14 cellular contexts compared by ENCODE assay signal in genomic region chr3:122773856-122774535, GRCh38. TPM values are rescaled to one million over a fixed set of nuclear protein-coding genes. Genes with fewer than 3 reads are reported as not detected.
DNase-seq lines count a peak whose midpoint lies in the region; ATAC-seq and TF ChIP-seq lines count a peak whose summit lies in the region.
"Had no signal": no experiment of that assay in that cellular context is flagged by ENCODE, and none has a peak within 500 bp of the region (broad histone marks: within the 10 kb centered on the region; RNA-seq: fewer than 3 reads in every experiment).

No MANE protein-coding gene starts in this region.

- ATAC-seq in GM19438 (IDR thresholded peaks at IDR 0.05; ENCODE audit: low read depth, unreplicated experiment) = peak; percentile 63
- ATAC-seq in HG03108 (IDR thresholded peaks at IDR 0.05; ENCODE audit: unreplicated experiment) = peak; percentile 66
- ATAC-seq in left lung = peak; percentile 68
- ATAC-seq: natural killer cell had no signal

- intact Hi-C loops in left lung (cut with DNase I) = no loop called here
- intact Hi-C loops in ovary (cut with DNase I) = no loop called here

- no peak for TF ChIP-seq EP300 in ovary (IDR thresholded peaks at IDR 0.05)

- H3K27ac ChIP-seq in left lung (peak overlapping the region; percentile 1 to 26), ovary (no peak overlapping the region)
- H3K27ac ChIP-seq: uterus had no signal

- 71 to 82% (median 74%) methylated on average over 3 of the region's 3 CpGs for WGBS in ovary, 3 donors

- DNase-seq in GM06990 (ENCODE audit: extremely low read depth, insufficient read length) = peak; percentile 15
- DNase-seq in left lung = no peak
- DNase-seq in DMS114 treated with DMSO at 0.1 percent for 48 hours (lab: John Stamatoyannopoulos, UW; ENCODE audit: unreplicated experiment) = no peak
- no peak for DNase-seq in GM19238 (ENCODE audit: insufficient read length, low spot score)
- DNase-seq in activated CD8-positive, alpha-beta memory T cell treated with anti-CD3 and anti-CD28 coated beads, Interleukin-2, amount 50 U/mL, for 4 hours = no peak
- DNase-seq in ovary = no peak
- DNase-seq: cerebellar nuclear complex, natural killer cell, NCI-H2107, Peyer's patch, uterus had no signal

- H3K27me3 ChIP-seq in GM06990 (replicated peaks; ENCODE audit: control insufficient read depth, insufficient read depth, low read length) (no peaks in the 10 kb centered on the region), left lung (no peaks in the 10 kb centered on the region), ovary (no peaks in the 10 kb centered on the region)
- H3K27me3 ChIP-seq: Peyer's patch, uterus had no signal

- peaks cover 0 to 23% of the 10 kb centered on the region in 2 donors for H3K4me1 ChIP-seq in left lung
- H3K4me1 ChIP-seq in ovary (ENCODE audit: insufficient read depth) = no peaks in the 10 kb centered on the region
- H3K4me1 ChIP-seq: Peyer's patch, uterus had no signal

- H3K36me3 ChIP-seq in GM06990 (ENCODE audit: control insufficient read depth, insufficient read depth, low read length) = no peaks in the 10 kb centered on the region
- H3K36me3 ChIP-seq in left lung = no peaks in the 10 kb centered on the region
- no peaks in the 10 kb centered on the region for H3K36me3 ChIP-seq in ovary
- H3K36me3 ChIP-seq: uterus had no signal

- H3K9me3 ChIP-seq in left lung (no peaks in the 10 kb centered on the region), ovary (no peaks in the 10 kb centered on the region)
- H3K9me3 ChIP-seq: Peyer's patch, uterus had no signal

- TF ChIP-seq POLR2A in ovary (IDR thresholded peaks at IDR 0.05) = no peak

- TF ChIP-seq CTCF in GM06990 (IDR thresholded peaks at IDR 0.05; ENCODE audit: insufficient read depth, low read length, poor library complexity, severe bottlenecking) = no peak
- no peak for TF ChIP-seq CTCF in left lung (IDR thresholded peaks at IDR 0.05)
- no peak for TF ChIP-seq CTCF in ovary (IDR thresholded peaks at IDR 0.05)

- H3K4me3 ChIP-seq in GM06990 (replicated peaks; ENCODE audit: low read depth, low read length) (peak overlapping the region; percentile 6; the same call in 1 of the 2 replicates), left lung (no peak overlapping the region), ovary (no peak overlapping the region)
- H3K4me3 ChIP-seq: K562, Peyer's patch, uterus had no signal

RNA-seq across cellular contexts. Expression of gene HSPBAP1, which starts 19.6 kb away (rescaled TPM):
- total RNA-seq in left lung (10 to 100 TPM in 1 of 2 donors, 1 to 10 TPM in 1; 8.2 to 15.0 TPM), ovary (10 to 100 TPM in 3 of 7 donors, 1 to 10 TPM in 4; 5.8 to 12.8 (median 9.5) TPM)
- 1 to 10 TPM; 5.3 to 9.3 TPM for polyA plus RNA-seq in ovary

RNA-seq across cellular contexts. Expression of gene SLC49A4, which starts 20.9 kb away (rescaled TPM):
- 10 to 100 TPM; 12.3 to 19.2 TPM for total RNA-seq in left lung
- total RNA-seq in ovary = 10 to 100 TPM in 3 of 7 donors, 1 to 10 TPM in 4; 7.0 to 17.8 (median 8.3) TPM
- 10 to 100 TPM in 1 of 2 donors, 1 to 10 TPM in 1; 3.7 to 13.4 TPM for polyA plus RNA-seq in ovary

Comparison
In these comparisons a context has a peak if more than half of its experiments do, and no peak if none do; other contexts are left out.
1. H3K27ac ChIP-seq: peak in left lung (2 of 2); none in ovary (0 of 2).
2. Peak in every context shown above with its lines, with median percentiles within 50 percentile points of each other: ATAC-seq.